Comparison of ENCODE assay signal across 22 cellular contexts in the genomic region with DNA sequence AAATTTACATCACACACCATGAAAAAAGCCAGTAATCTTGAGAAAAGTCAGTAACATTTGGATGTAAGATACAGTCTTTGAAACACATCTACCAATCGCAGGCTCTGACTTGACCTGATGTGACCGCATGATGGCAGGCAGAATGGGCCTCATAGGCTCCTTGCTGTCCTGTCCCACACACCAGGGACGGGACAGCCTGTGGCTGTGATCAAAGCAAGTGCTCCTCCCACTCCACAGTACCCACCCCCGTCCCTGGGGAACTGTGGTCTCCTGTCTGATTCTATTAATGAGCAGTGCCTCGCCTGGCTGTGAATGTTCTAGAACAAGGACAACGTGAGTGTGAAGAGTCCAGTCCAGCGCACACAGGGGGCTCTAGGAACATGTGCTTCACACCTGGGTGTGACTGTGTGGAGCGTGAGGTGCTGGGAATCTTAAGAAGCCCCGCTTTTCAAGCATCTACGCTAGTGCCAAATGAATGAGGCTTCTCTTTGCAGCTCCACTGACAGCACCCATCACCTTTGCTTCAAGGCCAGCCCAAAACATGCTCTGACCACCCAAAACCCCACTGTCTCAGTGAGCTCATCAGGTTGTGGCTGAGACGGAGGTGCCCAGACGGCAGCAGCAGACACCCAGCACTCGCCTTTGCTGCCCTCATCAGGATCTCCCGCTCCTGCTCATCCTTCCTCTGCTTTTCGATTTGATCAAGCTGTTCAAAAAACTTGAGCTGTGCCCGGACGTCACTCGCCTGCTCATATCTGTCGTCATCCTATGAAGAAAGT.
"Had no signal": no experiment of that assay in that cellular context is flagged by ENCODE, and none has a peak within 500 bp of the region (broad histone marks: within the 10 kb centered on the region; RNA-seq: fewer than 3 reads in every experiment).

No MANE protein-coding gene starts in this region.

- H3K36me3 ChIP-seq: uterus had no signal

- H3K4me1 Mint-ChIP-seq: activated naive CD8-positive, alpha-beta T cell treated with anti-CD3 and anti-CD28 coated beads for 36 hours had no signal

- H3K9me3 ChIP-seq: colonic mucosa, prostate gland, uterus had no signal

- H3K27ac Mint-ChIP-seq: activated CD8-positive, alpha-beta T cell treated with anti-CD3 and anti-CD28 coated beads, Interleukin-2, amount 10 ng/mL, durations not matched to agents 7 days and 5 days; activated naive CD8-positive, alpha-beta T cell treated with anti-CD3 and anti-CD28 coated beads for 36 hours; natural killer cell treated with Interleukin-12 subunit alpha and Interleukin-12 subunit beta and Interleukin-15 and Interleukin-18, amount 100 ng/mL, for 72 hours; T-helper 17 cell had no signal

- H3K27ac ChIP-seq: colonic mucosa, dorsolateral prefrontal cortex, prostate gland, uterus had no signal

- H3K4me3 Mint-ChIP-seq: activated CD8-positive, alpha-beta T cell treated with anti-CD3 and anti-CD28 coated beads, Interleukin-2, amount 10 ng/mL, durations not matched to agents 7 days and 5 days; activated naive CD8-positive, alpha-beta T cell treated with anti-CD3 and anti-CD28 coated beads for 36 hours; activated T-helper 17 cell treated with anti-CD3 and anti-CD28 coated beads, Interleukin-2, amount 50 U/mL, for 72 hours; effector memory CD8-positive, alpha-beta T cell; natural killer cell treated with Interleukin-12 subunit alpha and Interleukin-12 subunit beta and Interleukin-15 and Interleukin-18, amount 100 ng/mL, for 72 hours; T-helper 17 cell had no signal

- ATAC-seq: activated CD4-positive, CD25-positive, alpha-beta regulatory T cell treated with anti-CD3 and anti-CD28 coated beads, Interleukin-2, amount 50 U/mL, for 24 hours; activated CD8-positive, alpha-beta T cell treated with anti-CD3 and anti-CD28 coated beads, Interleukin-2, amount 10 ng/mL, durations not matched to agents 7 days and 5 days; activated T-helper 17 cell treated with anti-CD3 and anti-CD28 coated beads, Interleukin-2, amount 50 U/mL, for 72 hours; effector memory CD8-positive, alpha-beta T cell; esophagus mucosa; left ventricle myocardium superior; T-helper 17 cell had no signal

- H3K4me3 ChIP-seq: colonic mucosa, dorsolateral prefrontal cortex, prostate gland, uterus had no signal

- H3K27me3 ChIP-seq: colonic mucosa, dorsolateral prefrontal cortex, uterus had no signal

- H3K9me3 Mint-ChIP-seq: activated naive CD8-positive, alpha-beta T cell treated with anti-CD3 and anti-CD28 coated beads for 36 hours; activated T-helper 17 cell treated with anti-CD3 and anti-CD28 coated beads, Interleukin-2, amount 50 U/mL, for 72 hours; effector memory CD8-positive, alpha-beta T cell; natural killer cell treated with Interleukin-12 subunit alpha and Interleukin-12 subunit beta and Interleukin-15 and Interleukin-18, amount 100 ng/mL, for 72 hours had no signal

- FAIRE-seq: astrocyte, endothelial cell of umbilical vein had no signal

- H3K4me1 ChIP-seq: colonic mucosa, prostate gland, uterus had no signal

- H3K27me3 Mint-ChIP-seq: activated naive CD8-positive, alpha-beta T cell treated with anti-CD3 and anti-CD28 coated beads for 36 hours; activated T-helper 17 cell treated with anti-CD3 and anti-CD28 coated beads, Interleukin-2, amount 50 U/mL, for 72 hours; effector memory CD8-positive, alpha-beta T cell; natural killer cell treated with Interleukin-12 subunit alpha and Interleukin-12 subunit beta and Interleukin-15 and Interleukin-18, amount 100 ng/mL, for 72 hours; T-helper 17 cell had no signal

- DNase-seq: activated CD4-positive, alpha-beta T cell treated with anti-CD3 and anti-CD28 coated beads, Interleukin-2, amount 50 U/mL, for 1 hour; activated CD8-positive, alpha-beta T cell treated with anti-CD3 and anti-CD28 coated beads, Interleukin-2, amount 10 ng/mL, durations not matched to agents 7 days and 5 days; activated naive CD8-positive, alpha-beta T cell treated with anti-CD3 and anti-CD28 coated beads for 36 hours; central memory CD4-positive, alpha-beta T cell; colonic mucosa; effector memory CD8-positive, alpha-beta T cell; foreskin melanocyte; hippocampal formation; left ventricle myocardium superior; midbrain; stimulated activated CD4-positive, alpha-beta T cell treated with anti-CD3 and anti-CD28 coated beads, Interleukin-12 subunit alpha, Interleukin-12 subunit beta, amount 100 ng/mL, for 4 hours; T-helper 17 cell; trophoblast cell; uterus had no signal
